Comparison of ENCODE assay signal across 8 cellular contexts in the genomic region with DNA sequence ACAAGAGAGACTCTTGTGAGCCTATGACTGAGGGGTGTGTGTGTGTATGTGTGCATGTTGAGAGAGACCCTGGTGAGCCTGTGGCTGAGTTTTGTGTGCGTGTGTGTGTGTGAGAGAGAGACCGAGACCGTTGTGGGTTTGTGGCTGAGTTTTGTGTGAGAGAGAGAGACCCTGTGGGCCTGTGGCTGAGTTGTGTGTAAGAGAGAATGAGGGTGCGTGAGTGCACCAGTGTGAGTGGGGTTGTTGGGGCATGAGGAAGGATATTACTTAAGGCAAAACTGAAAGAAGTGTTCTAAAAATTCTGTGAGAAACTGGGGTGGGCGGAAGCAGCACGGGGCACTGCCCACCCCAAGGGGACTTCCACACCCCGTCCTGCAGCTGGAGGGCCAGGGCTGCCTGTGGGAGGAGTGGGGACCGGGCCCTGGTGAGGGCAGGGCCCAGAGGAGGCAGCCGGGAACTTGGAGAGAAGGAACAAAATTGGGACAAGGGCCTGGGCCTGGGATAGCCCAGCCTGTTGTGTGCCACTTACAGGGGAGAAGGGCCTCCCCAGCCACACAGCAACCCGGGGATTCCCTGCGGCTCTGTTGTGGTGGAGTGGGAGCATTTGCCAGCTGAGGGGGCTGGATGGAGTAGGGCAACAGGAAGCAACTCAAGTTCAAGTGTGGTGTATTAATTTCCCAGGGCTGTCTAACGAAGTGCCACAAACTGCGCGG. TPM values are rescaled to one million over a fixed set of nuclear protein-coding genes. Genes with fewer than 3 reads are reported as not detected.
DNase-seq lines count a peak whose midpoint lies in the region; ATAC-seq and TF ChIP-seq lines count a peak whose summit lies in the region.

No MANE protein-coding gene starts in this region.

- H3K9me3 ChIP-seq in muscle layer of duodenum (ENCODE audit: control insufficient read depth in 1 of 2, low read length in 2 of 2) = no peaks in the 10 kb centered on the region
- no peaks in the 10 kb centered on the region for H3K9me3 ChIP-seq in thyroid gland

- peak overlapping the region; percentile 78 for H3K4me3 Mint-ChIP-seq in T-helper 1 cell treated with Interleukin-12 subunit alpha and Interleukin-12 subunit beta and Interleukin-4 antibody, amounts not matched to agents 30 μg/mL and 1 μg/mL, for 36 hours
- H3K4me3 Mint-ChIP-seq in brain = peak overlapping the region; percentile 4 to 73 (median 17)

- H3K36me3 Mint-ChIP-seq in T-helper 1 cell treated with Interleukin-12 subunit alpha and Interleukin-12 subunit beta and Interleukin-4 antibody, amounts not matched to agents 30 μg/mL and 1 μg/mL, for 36 hours (ENCODE audit: low read depth) = peaks cover 14% of the 10 kb centered on the region
- peaks cover 9% of the 10 kb centered on the region for H3K36me3 Mint-ChIP-seq in brain

- H3K9me3 Mint-ChIP-seq in T-helper 1 cell treated with Interleukin-12 subunit alpha and Interleukin-12 subunit beta and Interleukin-4 antibody, amounts not matched to agents 30 μg/mL and 1 μg/mL, for 36 hours = no peaks in the 10 kb centered on the region
- peaks cover 0 to 3% (median 0%) of the 10 kb centered on the region in 5 experiments for H3K9me3 Mint-ChIP-seq in brain

- intact Hi-C loops in thyroid gland (cut with DNase I) = no loop called here

- H3K4me3 ChIP-seq in muscle layer of duodenum (ENCODE audit: low read depth in 1 of 2, low read length in 2 of 2) (peak overlapping the region; percentile 21 to 43), thyroid gland (replicated peaks in 1 of 3) (no peak overlapping the region)

- peak overlapping the region; percentile 94 for H3K27ac Mint-ChIP-seq in T-helper 1 cell treated with Interleukin-12 subunit alpha and Interleukin-12 subunit beta and Interleukin-4 antibody, amounts not matched to agents 30 μg/mL and 1 μg/mL, for 36 hours
- H3K27ac Mint-ChIP-seq in brain = peak overlapping the region; percentile 56 to 94 (median 88)

- no peaks in the 10 kb centered on the region for H3K36me3 ChIP-seq in muscle layer of duodenum (ENCODE audit: control insufficient read depth in 1 of 2, insufficient read depth in 2 of 2, low read length in 2 of 2)
- no peaks in the 10 kb centered on the region for H3K36me3 ChIP-seq in thyroid gland

- ATAC-seq in GM18873 (IDR thresholded peaks at IDR 0.05; ENCODE audit: low FRiP score, unreplicated experiment) = peak; percentile 57
- peak; percentile 43 for ATAC-seq in HG02981 (IDR thresholded peaks at IDR 0.05; ENCODE audit: unreplicated experiment)

- DNase-seq in thyroid gland (no peak), NCI-H748 treated with DMSO at 0.1 percent for 48 hours (lab: John Stamatoyannopoulos, UW) (no peak), RKO (ENCODE audit: low spot score) (no peak)

- H3K4me1 Mint-ChIP-seq in T-helper 1 cell treated with Interleukin-12 subunit alpha and Interleukin-12 subunit beta and Interleukin-4 antibody, amounts not matched to agents 30 μg/mL and 1 μg/mL, for 36 hours (ENCODE audit: low read depth) = peaks cover 66% of the 10 kb centered on the region
- peaks cover 81% of the 10 kb centered on the region for H3K4me1 Mint-ChIP-seq in brain

- no peaks in the 10 kb centered on the region for H3K27me3 Mint-ChIP-seq in T-helper 1 cell treated with Interleukin-12 subunit alpha and Interleukin-12 subunit beta and Interleukin-4 antibody, amounts not matched to agents 30 μg/mL and 1 μg/mL, for 36 hours (ENCODE audit: low read depth)
- H3K27me3 Mint-ChIP-seq in brain = no peaks in the 10 kb centered on the region

- H3K4me1 ChIP-seq in muscle layer of duodenum (ENCODE audit: control insufficient read depth in 1 of 2, insufficient read depth in 2 of 2, low read length in 2 of 2) (peaks cover 24 to 31% of the 10 kb centered on the region in 2 donors), thyroid gland (peaks cover 18 to 47% of the 10 kb centered on the region in 2 donors)

- no peak for TF ChIP-seq CTCF in brain (conservative IDR thresholded peaks at IDR 0.05)
- TF ChIP-seq CTCF in thyroid gland (IDR thresholded peaks at IDR 0.05) = no peak

- H3K27ac ChIP-seq in muscle layer of duodenum (ENCODE audit: low read length) = peak overlapping the region; percentile 85
- H3K27ac ChIP-seq in thyroid gland = peak overlapping the region; percentile 22 to 78 (median 78)

- no peak for TF ChIP-seq POLR2A in thyroid gland (IDR thresholded peaks at IDR 0.05)

- WGBS in thyroid gland, 2 donors = 43 to 53% methylated on average over 14 of the region's 14 CpGs

- no peaks in the 10 kb centered on the region for H3K27me3 ChIP-seq in muscle layer of duodenum (ENCODE audit: low read depth, low read length)
- H3K27me3 ChIP-seq in thyroid gland = no peaks in the 10 kb centered on the region

RNA-seq across cellular contexts. Expression of a gene that starts 22.0 kb away (rescaled TPM):
- 3.7 TPM for polyA plus RNA-seq in brain (ENCODE audit: insufficient read depth, low read depth, low replicate concordance)
- total RNA-seq in thyroid gland = 10 to 100 TPM; 11.1 to 17.9 (median 16.4) TPM

Comparison
In these comparisons a context has a peak if more than half of its experiments do, and no peak if none do; other contexts are left out.
1. H3K4me3 ChIP-seq: peak in muscle layer of duodenum (2 of 2); none in thyroid gland (0 of 3).